ENCODE assay signal across 8 cellular contexts in genomic region chr14:49879683-49880204, GRCh38. TPM values are rescaled to one million over a fixed set of nuclear protein-coding genes. Genes with fewer than 3 reads are reported as not detected.
DNase-seq lines count a peak whose midpoint lies in the region; ATAC-seq and TF ChIP-seq lines count a peak whose summit lies in the region.

No MANE protein-coding gene starts in this region.

- H3K36me3 Mint-ChIP-seq in CD8-positive, alpha-beta memory T cell, result no peaks in the 10 kb centered on the region
- no peaks in the 10 kb centered on the region for H3K36me3 Mint-ChIP-seq in activated T-cell treated with anti-CD3 and anti-CD28 coated beads, Interleukin-2, amount 50 U/mL, for 4 hours (ENCODE audit: insufficient read depth)

- peaks cover 11% of the 10 kb centered on the region for H3K4me1 ChIP-seq in CD8-positive, alpha-beta memory T cell (ENCODE audit: insufficient read depth, low read length)
- peaks cover 15% of the 10 kb centered on the region for H3K4me1 ChIP-seq in OCI-LY1 (ENCODE audit: insufficient read depth, low read length, severe bottlenecking)
- peaks cover 9% of the 10 kb centered on the region for H3K4me1 ChIP-seq in foreskin keratinocyte
- no peaks in the 10 kb centered on the region for H3K4me1 ChIP-seq in sigmoid colon

- CTCF ChIA-PET in CD8-positive, alpha-beta memory T cell (lab: Charles Lee), result interaction anchor here (0.6 to 3.5 kb wide), 34 partner anchors 9 to 235 kb away, joined by 3 to 41 read pairs (median 4); partner anchors contain the start of genes ARF6 and NEMF

- peak in 4 of 5 donors; percentile 34 to 72 (median 56) for DNase-seq in CD8-positive, alpha-beta memory T cell
- DNase-seq in activated T-cell treated with anti-CD3 and anti-CD28 coated beads, Interleukin-2, amount 50 U/mL, for 4 hours, result peak; percentile 44
- DNase-seq in foreskin keratinocyte (peak; percentile 58 to 80), sigmoid colon (no peak), cortex of kidney (lab: John Stamatoyannopoulos, UW) (no peak)

- no peaks in the 10 kb centered on the region for H3F3A ChIP-seq in OCI-LY1 (ENCODE audit: insufficient read depth, low read length)

- H3K4me3 ChIP-seq in CD8-positive, alpha-beta memory T cell (ENCODE audit: low read length), result no peak overlapping the region
- no peak overlapping the region for H3K4me3 ChIP-seq in OCI-LY1 (ENCODE audit: low read depth, low read length, poor library complexity, severe bottlenecking)
- H3K4me3 ChIP-seq in sigmoid colon, result no peak overlapping the region

- no peaks in the 10 kb centered on the region for H3K36me3 ChIP-seq in CD8-positive, alpha-beta memory T cell (ENCODE audit: insufficient read depth, low read length)
- H3K36me3 ChIP-seq in OCI-LY1 (ENCODE audit: insufficient read depth, low read length), result no peaks in the 10 kb centered on the region
- H3K36me3 ChIP-seq in sigmoid colon, result no peaks in the 10 kb centered on the region

- TF ChIP-seq CTCF in OCI-LY1 (IDR thresholded peaks at IDR 0.05; ENCODE audit: low read length) (peak; percentile 76), foreskin keratinocyte (conservative IDR thresholded peaks at IDR 0.05) (peak; percentile 84), sigmoid colon (IDR thresholded peaks at IDR 0.05) (peak; percentile 19 to 62 (median 55))

- intact Hi-C loops in sigmoid colon (cut with DNase I), result no loop called here

- peak overlapping the region in 6 of 8 donors; percentile 36 to 96 (median 62) for H3K27ac Mint-ChIP-seq in CD8-positive, alpha-beta memory T cell

- H3K9me3 Mint-ChIP-seq in CD8-positive, alpha-beta memory T cell, result no peaks in the 10 kb centered on the region
- no peaks in the 10 kb centered on the region for H3K9me3 Mint-ChIP-seq in activated T-cell treated with anti-CD3 and anti-CD28 coated beads, Interleukin-2, amount 50 U/mL, for 4 hours

- ATAC-seq in GM19035 (IDR thresholded peaks at IDR 0.05; ENCODE audit: unreplicated experiment), result peak; percentile 83
- ATAC-seq in HG03378 (IDR thresholded peaks at IDR 0.05; ENCODE audit: unreplicated experiment), result peak; percentile 93
- peak; percentile 86 to 89 for ATAC-seq in activated T-cell treated with anti-CD3 and anti-CD28 coated beads, Interleukin-2, amount 50 U/mL, for 4 hours
- ATAC-seq in foreskin keratinocyte, result peak; percentile 86

- H3K27me3 ChIP-seq in CD8-positive, alpha-beta memory T cell (ENCODE audit: insufficient read depth, low read length, poor library complexity, severe bottlenecking), result no peaks in the 10 kb centered on the region
- no peaks in the 10 kb centered on the region for H3K27me3 ChIP-seq in OCI-LY1 (ENCODE audit: insufficient read depth, low read length)
- no peaks in the 10 kb centered on the region for H3K27me3 ChIP-seq in foreskin keratinocyte
- H3K27me3 ChIP-seq in sigmoid colon, result no peaks in the 10 kb centered on the region

- H3K27ac ChIP-seq in CD8-positive, alpha-beta memory T cell (ENCODE audit: low read depth, low read length), result no peak overlapping the region
- H3K27ac ChIP-seq in OCI-LY1 (ENCODE audit: low read depth, low read length, poor library complexity, severe bottlenecking) (peak overlapping the region; percentile 69), foreskin keratinocyte (peak overlapping the region; percentile 39), sigmoid colon (no peak overlapping the region)

- H3K4me3 Mint-ChIP-seq in CD8-positive, alpha-beta memory T cell, result no peak overlapping the region
- H3K4me3 Mint-ChIP-seq in activated T-cell treated with anti-CD3 and anti-CD28 coated beads, Interleukin-2, amount 50 U/mL, for 4 hours, result no peak overlapping the region

- no peaks in the 10 kb centered on the region for H4K20me1 ChIP-seq in OCI-LY1 (ENCODE audit: insufficient read depth, low read length)

- H3K4me1 Mint-ChIP-seq in CD8-positive, alpha-beta memory T cell, result peaks cover 3 to 12% (median 10%) of the 10 kb centered on the region in 3 donors
- peaks cover 13% of the 10 kb centered on the region for H3K4me1 Mint-ChIP-seq in activated T-cell treated with anti-CD3 and anti-CD28 coated beads, Interleukin-2, amount 50 U/mL, for 4 hours (ENCODE audit: low read depth)

- no peaks in the 10 kb centered on the region for H3K9me2 ChIP-seq in OCI-LY1 (ENCODE audit: low read depth, low read length)

- no peaks in the 10 kb centered on the region for H3K9me3 ChIP-seq in CD8-positive, alpha-beta memory T cell (ENCODE audit: low read length)
- H3K9me3 ChIP-seq in OCI-LY1 (ENCODE audit: low read length) (no peaks in the 10 kb centered on the region), sigmoid colon (no peaks in the 10 kb centered on the region)

- H3K4me2 ChIP-seq in OCI-LY1 (ENCODE audit: low read length), result peak overlapping the region; percentile 38

- POLR2A ChIA-PET in CD8-positive, alpha-beta memory T cell (lab: Charles Lee), result interaction anchor here (0.8 to 1.2 kb wide), 6 partner anchors 13 to 182 kb away, joined by 3 to 8 read pairs (median 3); partner anchors contain the start of gene ARF6

- WGBS in sigmoid colon, 2 donors, result 39 to 64% methylated on average over 8 of the region's 8 CpGs

- H2AFZ ChIP-seq in OCI-LY1 (ENCODE audit: low read length), result 0 out of 2 replicates have a peak overlapping the region, but pooled peaks have one; percentile 6

- no peaks in the 10 kb centered on the region for H3K27me3 Mint-ChIP-seq in CD8-positive, alpha-beta memory T cell
- no peaks in the 10 kb centered on the region for H3K27me3 Mint-ChIP-seq in activated T-cell treated with anti-CD3 and anti-CD28 coated beads, Interleukin-2, amount 50 U/mL, for 4 hours (ENCODE audit: low read depth)

- TF ChIP-seq EP300 in sigmoid colon (IDR thresholded peaks at IDR 0.05), result no peak

- no peak for TF ChIP-seq POLR2A in sigmoid colon (IDR thresholded peaks at IDR 0.05)

- H3K9ac ChIP-seq in OCI-LY1 (ENCODE audit: low read length), result no peak overlapping the region; the same call in 1 of the 2 replicates

- no peaks in the 10 kb centered on the region for H3K79me2 ChIP-seq in OCI-LY1 (ENCODE audit: insufficient read depth, low read length)

RNA-seq across cellular contexts. Expression of gene ARF6, which starts 13.1 kb away (rescaled TPM):
- total RNA-seq in CD8-positive, alpha-beta memory T cell, result 100 to 1,000 TPM; 168 TPM
- 174 TPM for polyA plus RNA-seq in CD8-positive, alpha-beta memory T cell
- total RNA-seq in activated T-cell treated with anti-CD3 and anti-CD28 coated beads, Interleukin-2, amount 50 U/mL, for 4 hours, result 100 to 1,000 TPM; 134 to 148 (median 143) TPM
- total RNA-seq in foreskin keratinocyte, result 103 and 110 TPM in 2 replicates
- 60.3 and 66.0 TPM in 2 replicates for polyA plus RNA-seq in foreskin keratinocyte
- total RNA-seq in sigmoid colon, result 10 to 100 TPM; 33.8 to 45.6 (median 39.4) TPM
- polyA plus RNA-seq in sigmoid colon, result 100 to 1,000 TPM in 1 of 3 donors, 10 to 100 TPM in 2; 81.9 to 117 (median 90.7) TPM

RNA-seq across cellular contexts. Expression of gene NEMF, which starts 27.2 kb away (rescaled TPM):
- 10 to 100 TPM; 69.2 to 71.9 TPM for total RNA-seq in CD8-positive, alpha-beta memory T cell
- 48.9 TPM for polyA plus RNA-seq in CD8-positive, alpha-beta memory T cell
- 10 to 100 TPM; 53.0 to 54.0 (median 53.2) TPM for total RNA-seq in activated T-cell treated with anti-CD3 and anti-CD28 coated beads, Interleukin-2, amount 50 U/mL, for 4 hours
- 38.3 and 46.7 TPM in 2 replicates for total RNA-seq in foreskin keratinocyte
- 14.1 and 16.8 TPM in 2 replicates for polyA plus RNA-seq in foreskin keratinocyte
- total RNA-seq in sigmoid colon, result 100 to 1,000 TPM in 1 of 4 donors, 10 to 100 TPM in 3; 73.7 to 121 (median 79.0) TPM
- polyA plus RNA-seq in sigmoid colon, result 10 to 100 TPM; 18.0 to 25.0 (median 21.6) TPM

Comparison
In these comparisons a context has a peak if more than half of its experiments do, and no peak if none do; other contexts are left out.
1. DNase-seq: peak in CD8-positive, alpha-beta memory T cell (4 of 5), activated T-cell treated with anti-CD3 and anti-CD28 coated beads, Interleukin-2, amount 50 U/mL, for 4 hours (single experiment) and foreskin keratinocyte (2 of 2); none in sigmoid colon (single experiment) and cortex of kidney (single experiment).
2. H3K27ac ChIP-seq: peak in OCI-LY1 (single experiment) and foreskin keratinocyte (single experiment); none in CD8-positive, alpha-beta memory T cell (single experiment) and sigmoid colon (0 of 4).
3. Peak in every context shown above with its lines, with median percentiles within 50 percentile points of each other: ATAC-seq and CTCF ChIP-seq.